In the genomic region with DNA sequence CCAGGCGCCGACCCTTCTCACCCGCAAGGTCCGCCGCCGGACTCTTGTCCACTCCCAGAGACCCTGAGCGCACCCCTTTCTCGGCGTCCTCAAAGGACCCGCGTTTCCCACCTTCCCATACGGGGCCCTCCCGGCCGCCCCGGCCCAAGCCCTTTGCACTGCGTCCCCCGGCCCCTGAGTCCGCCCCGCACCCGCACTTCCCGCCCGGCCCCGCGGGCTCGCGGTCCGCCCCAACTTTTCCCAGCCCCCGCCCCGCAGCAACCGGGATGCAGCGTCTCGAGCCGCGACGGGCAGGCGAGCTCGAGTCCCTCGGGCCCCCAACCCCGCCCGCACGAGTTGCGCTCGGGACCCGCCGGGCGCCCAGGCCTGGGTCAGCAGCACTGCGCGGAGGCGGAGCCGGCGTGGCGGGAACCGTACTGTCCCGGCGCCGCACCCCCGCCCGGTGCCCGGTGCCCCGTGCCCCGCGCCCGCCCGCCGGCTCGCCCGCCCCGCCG, we compare ENCODE assay signal across 8 cellular contexts. TPM values are rescaled to one million over a fixed set of nuclear protein-coding genes. Genes with fewer than 3 reads are reported as not detected.
DNase-seq lines count a peak whose midpoint lies in the region; ATAC-seq and TF ChIP-seq lines count a peak whose summit lies in the region.

No MANE protein-coding gene starts in this region.

- no peaks in the 10 kb centered on the region for H3K27me3 Mint-ChIP-seq in activated CD4-positive, alpha-beta memory T cell treated with anti-CD3 and anti-CD28 coated beads for 36 hours

- POLR2A ChIA-PET in activated CD4-positive, alpha-beta memory T cell treated with anti-CD3 and anti-CD28 coated beads for 36 hours (lab: Charles Lee): interaction anchor here (0.9 to 1.7 kb wide), 5 partner anchors 11 to 195 kb away, joined by 3 to 11 read pairs (median 3); no protein-coding TSS in a partner anchor

- H3K4me1 Mint-ChIP-seq in activated CD4-positive, alpha-beta memory T cell treated with anti-CD3 and anti-CD28 coated beads for 36 hours (ENCODE audit: low read depth): peaks cover 36% of the 10 kb centered on the region

- CTCF ChIA-PET in activated CD4-positive, alpha-beta memory T cell treated with anti-CD3 and anti-CD28 coated beads for 36 hours (lab: Charles Lee): interaction anchor here (1.0 to 3.9 kb wide), 4 partner anchors 12 to 307 kb away, joined by 3 to 22 read pairs (median 12); no protein-coding TSS in a partner anchor

- H3K36me3 Mint-ChIP-seq in activated CD4-positive, alpha-beta memory T cell treated with anti-CD3 and anti-CD28 coated beads for 36 hours: no peaks in the 10 kb centered on the region

- peak overlapping the region; percentile 85 for H3K27ac Mint-ChIP-seq in activated CD4-positive, alpha-beta memory T cell treated with anti-CD3 and anti-CD28 coated beads for 36 hours

- intact Hi-C loops in activated CD4-positive, alpha-beta memory T cell treated with anti-CD3 and anti-CD28 coated beads for 36 hours (cut with micrococcal nuclease): loop anchor here (1.0 to 10.0 kb wide), 10 partner anchors 10 to 586 kb away; partner anchors contain the start of genes C11orf54, CEP295, PANX1 and SLC36A4
- intact Hi-C loops in left cardiac atrium (cut with DNase I): loop anchor here (1.0 to 10.0 kb wide), 3 partner anchors 58 to 308 kb away; no protein-coding TSS in a partner anchor

- H3K4me3 ChIP-seq in retinal pigment epithelial cell (ENCODE audit: low read length): peak overlapping the region; percentile 60

- H3K9me3 Mint-ChIP-seq in activated CD4-positive, alpha-beta memory T cell treated with anti-CD3 and anti-CD28 coated beads for 36 hours: no peaks in the 10 kb centered on the region

- DNase-seq in ACHN (peak; percentile 7), left cardiac atrium (peak; percentile 55), retinal pigment epithelial cell (ENCODE audit: low read depth) (no peak), A172 (ENCODE audit: low spot score) (no peak), HPDE6-E6E7 (ENCODE audit: extremely low spot score) (no peak)
- peak; percentile 40 for DNase-seq in activated CD4-positive, alpha-beta memory T cell treated with anti-CD3 and anti-CD28 coated beads for 36 hours

- in situ Hi-C loops in ACHN (cut with HindIII; ENCODE audit: low pct_ligation_motif_present, low pct_unique_long_range_greater_than_20kb, low sequenced_read_pairs): no loop called here

- TF ChIP-seq CTCF in retinal pigment epithelial cell (conservative IDR thresholded peaks at IDR 0.05; ENCODE audit: low read depth, low read length): no peak

- H3K4me3 Mint-ChIP-seq in activated CD4-positive, alpha-beta memory T cell treated with anti-CD3 and anti-CD28 coated beads for 36 hours: peak overlapping the region; percentile 81

- ATAC-seq in GM18870 (IDR thresholded peaks at IDR 0.05; ENCODE audit: unreplicated experiment) (peak; percentile 18), HG03097 (IDR thresholded peaks at IDR 0.05; ENCODE audit: low FRiP score, unreplicated experiment) (peak; percentile 36), left cardiac atrium (peak; percentile 52 to 66)

RNA-seq across cellular contexts. Expression of gene SMCO4, which starts 0.4 kb away (rescaled TPM):
- 10 to 100 TPM; 40.9 to 41.2 TPM for total RNA-seq in activated CD4-positive, alpha-beta memory T cell treated with anti-CD3 and anti-CD28 coated beads for 36 hours
- total RNA-seq in left cardiac atrium: 10 to 100 TPM; 35.9 to 40.7 TPM
- 6.1 and 12.0 TPM in 2 replicates for total RNA-seq in A172 (2014; rRNA removed; shearing (Covaris generic))

Comparison
In these comparisons a context has a peak if more than half of its experiments do, and no peak if none do; other contexts are left out.
1. DNase-seq: peak in ACHN (single experiment), activated CD4-positive, alpha-beta memory T cell treated with anti-CD3 and anti-CD28 coated beads for 36 hours (single experiment) and left cardiac atrium (single experiment); none in retinal pigment epithelial cell (single experiment), A172 (single experiment) and HPDE6-E6E7 (single experiment).
2. Peak in every context shown above with its lines, with median percentiles within 50 percentile points of each other: ATAC-seq.